1 cellular context compared by ENCODE assay signal in the genomic region with DNA sequence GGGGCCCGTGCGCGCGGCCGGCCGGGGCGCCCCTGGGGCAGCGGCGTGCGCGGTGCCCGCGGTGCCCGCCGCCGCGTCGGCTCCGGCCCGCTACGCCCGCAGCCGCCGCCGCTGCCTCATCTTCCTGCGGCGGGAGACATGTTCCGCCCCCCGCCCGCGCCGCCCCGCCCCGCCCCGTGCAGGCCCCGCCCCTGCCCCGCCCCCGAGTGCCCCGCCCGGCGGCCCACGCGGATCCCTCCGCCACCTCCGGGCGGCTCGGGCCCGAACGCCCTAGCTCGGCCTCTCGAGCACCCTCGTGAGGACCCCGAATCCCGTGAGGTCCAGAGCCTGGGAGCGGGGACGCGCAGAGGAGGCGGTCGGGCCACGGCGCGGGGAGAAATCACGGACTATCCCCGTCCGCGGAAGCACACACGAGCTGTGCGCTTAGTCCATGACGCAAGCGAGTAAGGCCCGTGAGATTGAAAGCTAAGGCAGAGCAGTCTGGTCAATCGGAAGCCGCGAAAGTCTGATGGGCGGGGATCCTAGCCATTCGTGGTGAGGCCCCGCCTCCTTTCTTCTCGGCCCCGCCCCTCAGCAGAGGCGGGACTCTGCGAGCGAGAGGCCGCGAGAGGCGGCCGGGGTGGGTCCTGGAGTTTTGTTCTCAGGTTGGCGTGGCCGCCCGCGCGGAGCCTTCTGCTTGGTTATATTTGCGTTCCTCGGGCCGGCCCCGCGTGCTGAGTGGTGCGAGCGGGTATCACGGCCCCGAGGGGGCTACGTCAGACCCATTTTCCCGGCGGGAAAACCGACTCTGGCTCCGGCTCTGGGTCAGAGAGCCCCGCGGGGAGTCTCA.
TF ChIP-seq lines count a peak whose summit lies in the region.

Gene TCF3 (minus strand): TSS at position 145 of the 829 bp plus-strand sequence. CDS start 2,367 bp downstream, outside the sequence.

TF ChIP-seq in A549, 52 proteins besides CTCF, POLR2A, EP300 and RAD21 (continued from another document):
- TF ChIP-seq ATOH8 (CRISPR knock-in tag; IDR thresholded peaks at IDR 0.05; ENCODE audit: low read depth) (no peak), JUN (IDR thresholded peaks at IDR 0.05) (peak in 1 of 2 experiments; percentile 60; a peak in 2 of 5 replicates), ZFP36 (IDR thresholded peaks at IDR 0.05; ENCODE audit: borderline replicate concordance, partially characterized antibody) (no peak), CEBPB (IDR thresholded peaks at IDR 0.05) (peak; percentile 59 to 81; a peak in 3 of 4 replicates), MYC (IDR thresholded peaks at IDR 0.05; ENCODE audit: borderline replicate concordance, low read length) (peak; percentile 53; the same call in 1 of the 2 replicates), MAX (IDR thresholded peaks at IDR 0.05) (peak; percentile 75)
- TF ChIP-seq, protein P1, sequence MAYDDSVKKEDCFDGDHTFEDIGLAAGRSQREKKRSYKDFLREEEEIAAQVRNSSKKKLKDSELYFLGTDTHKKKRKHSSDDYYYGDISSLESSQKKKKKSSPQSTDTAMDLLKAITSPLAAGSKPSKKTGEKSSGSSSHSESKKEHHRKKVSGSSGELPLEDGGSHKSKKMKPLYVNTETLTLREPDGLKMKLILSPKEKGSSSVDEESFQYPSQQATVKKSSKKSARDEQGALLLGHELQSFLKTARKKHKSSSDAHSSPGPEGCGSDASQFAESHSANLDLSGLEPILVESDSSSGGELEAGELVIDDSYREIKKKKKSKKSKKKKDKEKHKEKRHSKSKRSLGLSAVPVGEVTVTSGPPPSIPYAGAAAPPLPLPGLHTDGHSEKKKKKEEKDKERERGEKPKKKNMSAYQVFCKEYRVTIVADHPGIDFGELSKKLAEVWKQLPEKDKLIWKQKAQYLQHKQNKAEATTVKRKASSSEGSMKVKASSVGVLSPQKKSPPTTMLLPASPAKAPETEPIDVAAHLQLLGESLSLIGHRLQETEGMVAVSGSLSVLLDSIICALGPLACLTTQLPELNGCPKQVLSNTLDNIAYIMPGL (CRISPR knock-in tag; IDR thresholded peaks at IDR 0.05; ENCODE audit: borderline replicate concordance) = peak; percentile 69; the same call in 1 of the 2 replicates
